7 cellular contexts compared by ENCODE assay signal in the genomic region with DNA sequence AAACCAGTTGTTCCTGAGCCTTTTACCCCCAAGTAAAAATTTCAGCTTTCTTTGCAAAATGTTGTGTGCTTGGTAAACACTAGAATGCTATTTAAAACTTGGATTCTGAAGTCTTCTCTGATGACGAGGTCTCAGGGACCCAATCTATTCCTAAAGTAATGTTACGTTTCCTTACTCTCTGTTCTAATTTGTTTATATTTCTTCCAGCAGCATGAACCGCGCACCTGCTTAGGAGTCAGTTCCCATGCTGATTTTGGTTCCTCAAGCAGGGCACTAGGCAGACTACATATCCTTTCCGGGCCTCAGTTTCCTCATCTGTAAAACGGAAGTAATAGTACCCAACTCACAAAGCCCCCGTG. TPM values are rescaled to one million over a fixed set of nuclear protein-coding genes. Genes with fewer than 3 reads are reported as not detected.
DNase-seq lines count a peak whose midpoint lies in the region; ATAC-seq and TF ChIP-seq lines count a peak whose summit lies in the region.

No MANE protein-coding gene starts in this region.

- 0 out of 2 replicates have a peak, but pooled peaks cover 3% of the 10 kb centered on the region for H3K4me1 ChIP-seq in HEK293 (ENCODE audit: control insufficient read depth, insufficient read depth, low read length)
- H3K4me1 ChIP-seq in iPS-15b (ENCODE audit: control insufficient read depth, insufficient read depth, low read length) = no peaks in the 10 kb centered on the region

- ATAC-seq in stimulated activated memory B cell treated with anti-CD40 and anti-IgM and Interleukin-4, amounts not matched to agents 10 μg/mL and 1 μg/mL and 100 μg/mL, for 72 hours = no peak
- no peak for ATAC-seq in esophagus mucosa

- peak overlapping the region; percentile 85 for H3K4me3 Mint-ChIP-seq in activated T-helper 1 cell treated with anti-CD3 and anti-CD28 coated beads, Interleukin-12 subunit alpha, Interleukin-12 subunit beta, Interleukin-2, Interleukin-4 antibody, amounts not matched to agents 30 ng/mL and 10 ng/mL and 1 ng/mL, durations not matched to agents 14 hours and 24 hours and 36 hours
- H3K4me3 Mint-ChIP-seq in stimulated activated memory B cell treated with anti-CD40 and anti-IgM and Interleukin-4, amounts not matched to agents 10 μg/mL and 1 μg/mL and 100 μg/mL, for 72 hours = peak overlapping the region; percentile 97

- peaks cover 0 to 8% of the 10 kb centered on the region in 2 experiments; a peak in 1 of 3 replicates for H3K36me3 ChIP-seq in HEK293 (ENCODE audit: control insufficient read depth in 2 of 2, insufficient read depth in 1 of 2, low read length in 2 of 2)
- no peaks in the 10 kb centered on the region for H3K36me3 ChIP-seq in iPS-15b (ENCODE audit: control insufficient read depth, insufficient read depth, low read length)

- H3K4me3 ChIP-seq in HEK293 (ENCODE audit: low read depth, low read length) (peak overlapping the region; percentile 58), iPS-15b (ENCODE audit: low read depth, low read length) (peak overlapping the region; percentile 74)

- H3K9me3 Mint-ChIP-seq in activated T-helper 1 cell treated with anti-CD3 and anti-CD28 coated beads, Interleukin-12 subunit alpha, Interleukin-12 subunit beta, Interleukin-2, Interleukin-4 antibody, amounts not matched to agents 30 ng/mL and 10 ng/mL and 1 ng/mL, durations not matched to agents 14 hours and 24 hours and 36 hours = no peaks in the 10 kb centered on the region
- H3K9me3 Mint-ChIP-seq in stimulated activated memory B cell treated with anti-CD40 and anti-IgM and Interleukin-4, amounts not matched to agents 10 μg/mL and 1 μg/mL and 100 μg/mL, for 72 hours = no peaks in the 10 kb centered on the region

- peak overlapping the region; percentile 70; the same call in 1 of the 2 replicates for H3K27ac ChIP-seq in HEK293 (ENCODE audit: extremely low read depth, low read depth, low read length)

- no peaks in the 10 kb centered on the region for H3K27me3 Mint-ChIP-seq in activated T-helper 1 cell treated with anti-CD3 and anti-CD28 coated beads, Interleukin-12 subunit alpha, Interleukin-12 subunit beta, Interleukin-2, Interleukin-4 antibody, amounts not matched to agents 30 ng/mL and 10 ng/mL and 1 ng/mL, durations not matched to agents 14 hours and 24 hours and 36 hours (ENCODE audit: insufficient read depth)
- H3K27me3 Mint-ChIP-seq in stimulated activated memory B cell treated with anti-CD40 and anti-IgM and Interleukin-4, amounts not matched to agents 10 μg/mL and 1 μg/mL and 100 μg/mL, for 72 hours = no peaks in the 10 kb centered on the region

- peaks cover 47% of the 10 kb centered on the region for H3K4me1 Mint-ChIP-seq in activated T-helper 1 cell treated with anti-CD3 and anti-CD28 coated beads, Interleukin-12 subunit alpha, Interleukin-12 subunit beta, Interleukin-2, Interleukin-4 antibody, amounts not matched to agents 30 ng/mL and 10 ng/mL and 1 ng/mL, durations not matched to agents 14 hours and 24 hours and 36 hours (ENCODE audit: low read depth)
- peaks cover 41% of the 10 kb centered on the region for H3K4me1 Mint-ChIP-seq in stimulated activated memory B cell treated with anti-CD40 and anti-IgM and Interleukin-4, amounts not matched to agents 10 μg/mL and 1 μg/mL and 100 μg/mL, for 72 hours

- POLR2A ChIA-PET in HEK293 (lab: Yijun Ruan, JAX) = interaction anchor here (1.0 to 1.5 kb wide), 11 partner anchors 10 to 211 kb away, joined by 3 to 9 read pairs (median 4); partner anchors contain the start of gene IFFO2

- H3K36me3 Mint-ChIP-seq in activated T-helper 1 cell treated with anti-CD3 and anti-CD28 coated beads, Interleukin-12 subunit alpha, Interleukin-12 subunit beta, Interleukin-2, Interleukin-4 antibody, amounts not matched to agents 30 ng/mL and 10 ng/mL and 1 ng/mL, durations not matched to agents 14 hours and 24 hours and 36 hours (ENCODE audit: low read depth) = peaks cover 6% of the 10 kb centered on the region
- peaks cover 8% of the 10 kb centered on the region for H3K36me3 Mint-ChIP-seq in stimulated activated memory B cell treated with anti-CD40 and anti-IgM and Interleukin-4, amounts not matched to agents 10 μg/mL and 1 μg/mL and 100 μg/mL, for 72 hours

- CTCF ChIA-PET in HEK293 (lab: Yijun Ruan, JAX) = interaction anchor here (0.7 to 1.7 kb wide), 9 partner anchors 9 to 196 kb away, joined by 3 to 24 read pairs (median 3); no protein-coding TSS in a partner anchor

- intact Hi-C loops in activated T-helper 1 cell treated with anti-CD3 and anti-CD28 coated beads, Interleukin-12 subunit alpha, Interleukin-12 subunit beta, Interleukin-2, Interleukin-4 antibody, amounts not matched to agents 30 ng/mL and 10 ng/mL and 1 ng/mL, durations not matched to agents 14 hours and 24 hours and 36 hours (cut with micrococcal nuclease) = loop anchor here (2.0 to 5.0 kb wide), 2 partner anchors 186 to 309 kb away; partner anchors contain the start of gene UBR4

- no peaks in the 10 kb centered on the region for H3K9me3 ChIP-seq in HEK293 (ENCODE audit: control insufficient read depth, insufficient read depth, low read depth, low read length)
- H3K9me3 ChIP-seq in iPS-15b (ENCODE audit: control insufficient read depth, insufficient read depth, low read length) = no peaks in the 10 kb centered on the region

- H3K27ac Mint-ChIP-seq in activated T-helper 1 cell treated with anti-CD3 and anti-CD28 coated beads, Interleukin-12 subunit alpha, Interleukin-12 subunit beta, Interleukin-2, Interleukin-4 antibody, amounts not matched to agents 30 ng/mL and 10 ng/mL and 1 ng/mL, durations not matched to agents 14 hours and 24 hours and 36 hours = peak overlapping the region; percentile 49
- peak overlapping the region; percentile 92 for H3K27ac Mint-ChIP-seq in stimulated activated memory B cell treated with anti-CD40 and anti-IgM and Interleukin-4, amounts not matched to agents 10 μg/mL and 1 μg/mL and 100 μg/mL, for 72 hours

- H3K9ac ChIP-seq in iPS-15b (ENCODE audit: low read depth, low read length) = no peak overlapping the region

- TF ChIP-seq CTCF in HEK293 (tag by site-specific recombination; IDR thresholded peaks at IDR 0.05) = no peak

- no peak for DNase-seq in activated T-helper 1 cell treated with anti-CD3 and anti-CD28 coated beads, Interleukin-12 subunit alpha, Interleukin-12 subunit beta, Interleukin-2, Interleukin-4 antibody, amounts not matched to agents 30 ng/mL and 10 ng/mL and 1 ng/mL, durations not matched to agents 14 hours and 24 hours and 36 hours (ENCODE audit: low spot score)
- DNase-seq in T1000 (lab: John Stamatoyannopoulos, UW) = no peak
- DNase-seq in mesenteric fat pad (ENCODE audit: low spot score) = no peak

- H3K27me3 ChIP-seq in iPS-15b (ENCODE audit: control insufficient read depth, insufficient read depth, low read length) = no peaks in the 10 kb centered on the region

TF ChIP-seq in HEK293, 187 proteins besides CTCF, POLR2A, EP300 and RAD21:
- peak; percentile 52; the same call in 1 of the 2 replicates for TF ChIP-seq ZNF10 (tag by site-specific recombination; IDR thresholded peaks at IDR 0.05)
- 0 out of 2 replicates have a peak, but pooled peaks have one; percentile 1 for TF ChIP-seq ZNF2 (tag by site-specific recombination; IDR thresholded peaks at IDR 0.05)
- TF ChIP-seq GLIS1 (tag by site-specific recombination; IDR thresholded peaks at IDR 0.05) = no peak
TF ChIP-seq in HEK293: peak in this region for 2.

RNA-seq across cellular contexts. Expression of gene ALDH4A1, which starts 0.9 kb away (rescaled TPM):
- 3.9 and 4.4 TPM in 2 replicates for total RNA-seq in activated T-helper 1 cell treated with anti-CD3 and anti-CD28 coated beads, Interleukin-12 subunit alpha, Interleukin-12 subunit beta, Interleukin-2, Interleukin-4 antibody, amounts not matched to agents 30 ng/mL and 10 ng/mL and 1 ng/mL, durations not matched to agents 14 hours and 24 hours and 36 hours
- total RNA-seq in esophagus mucosa = 54.8 TPM
- 54.8 TPM for total RNA-seq in mesenteric fat pad

RNA-seq across cellular contexts. Expression of gene TAS1R2, which starts 43.8 kb away (rescaled TPM):
- total RNA-seq in activated T-helper 1 cell treated with anti-CD3 and anti-CD28 coated beads, Interleukin-12 subunit alpha, Interleukin-12 subunit beta, Interleukin-2, Interleukin-4 antibody, amounts not matched to agents 30 ng/mL and 10 ng/mL and 1 ng/mL, durations not matched to agents 14 hours and 24 hours and 36 hours = not detected in 2 replicates
- total RNA-seq in esophagus mucosa (not detected), mesenteric fat pad (not detected)

RNA-seq across cellular contexts. Expression of gene IFFO2, which starts 53.2 kb away (rescaled TPM):
- 31.8 and 32.6 TPM in 2 replicates for total RNA-seq in activated T-helper 1 cell treated with anti-CD3 and anti-CD28 coated beads, Interleukin-12 subunit alpha, Interleukin-12 subunit beta, Interleukin-2, Interleukin-4 antibody, amounts not matched to agents 30 ng/mL and 10 ng/mL and 1 ng/mL, durations not matched to agents 14 hours and 24 hours and 36 hours
- total RNA-seq in esophagus mucosa (70.2 TPM), mesenteric fat pad (10.1 TPM)

Comparison
In these comparisons a context has a peak if more than half of its experiments do, and no peak if none do; other contexts are left out.
1. RNA of gene ALDH4A1, which starts 0.9 kb away (total RNA-seq): 54.8 TPM in esophagus mucosa (single experiment) and 54.8 TPM in mesenteric fat pad (single experiment); 3.9 to 4.4 TPM in activated T-helper 1 cell treated with anti-CD3 and anti-CD28 coated beads, Interleukin-12 subunit alpha, Interleukin-12 subunit beta, Interleukin-2, Interleukin-4 antibody, amounts not matched to agents 30 ng/mL and 10 ng/mL and 1 ng/mL, durations not matched to agents 14 hours and 24 hours and 36 hours; every median in the first group is over 10 times any median in the second.